Comparison of ENCODE assay signal across 8 cellular contexts in the genomic region with DNA sequence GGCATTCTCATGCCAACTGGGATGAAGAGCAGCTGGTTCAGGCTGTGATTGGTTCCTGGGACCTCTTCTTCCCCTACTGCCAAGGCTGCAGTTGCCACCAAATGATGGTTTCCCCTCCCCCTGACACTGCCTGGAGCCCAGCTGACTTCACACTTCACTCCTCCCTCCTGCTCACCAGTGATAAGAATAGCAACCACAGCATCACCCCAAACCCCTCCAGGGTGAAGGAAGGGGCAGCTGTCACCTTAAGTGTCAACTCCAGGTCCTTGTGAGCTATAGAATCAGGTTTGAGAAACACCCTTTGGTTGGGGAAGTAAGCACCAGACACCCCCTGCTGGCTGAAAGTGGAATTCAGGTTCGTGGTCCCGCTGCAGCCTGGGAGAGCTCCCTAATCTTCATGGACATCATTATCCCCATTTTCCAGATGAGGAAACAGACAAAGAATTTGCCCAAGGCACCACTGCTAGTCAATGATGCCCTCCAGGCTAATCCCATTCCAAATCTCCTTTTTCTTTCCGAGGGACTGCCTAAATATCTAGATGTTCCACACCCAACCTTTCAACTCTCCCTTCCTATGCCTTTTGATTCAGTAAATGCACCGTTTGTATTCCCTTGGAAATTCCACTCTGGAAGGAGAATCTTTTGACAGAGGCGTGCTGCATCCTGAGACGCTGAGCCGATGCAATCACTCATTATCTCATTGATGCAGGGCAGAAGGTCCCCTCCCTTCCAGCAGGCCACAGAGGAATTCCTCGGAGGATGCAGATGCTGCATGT. TPM values are rescaled to one million over a fixed set of nuclear protein-coding genes. Genes with fewer than 3 reads are reported as not detected.
A peak's percentile ranks its signal among the peaks of the same experiment; 100 is the strongest.
DNase-seq lines count a peak whose midpoint lies in the region; ATAC-seq and TF ChIP-seq lines count a peak whose summit lies in the region.

No MANE protein-coding gene starts in this region.

- DNase-seq in SIG-M5 treated with dmso at 0.1 percent for 504 hours (lab: John Stamatoyannopoulos, UW; ENCODE audit: unreplicated experiment) (peak; percentile 22), SIG-M5 (lab: John Stamatoyannopoulos, UW) (no peak), NCI-H345 (lab: John Stamatoyannopoulos, UW) (peak; percentile 72), fibroblast of mammary gland (ENCODE audit: low read depth) (peak; percentile 38), neural progenitor cell (ENCODE audit: low spot score) (peak; percentile 78), transverse colon (peak; percentile 34)
- peak; percentile 79 for DNase-seq in activated CD8-positive, alpha-beta memory T cell treated with anti-CD3 and anti-CD28 coated beads, Interleukin-2, amount 50 U/mL, for 48 hours

- TF ChIP-seq EP300 in transverse colon (IDR thresholded peaks at IDR 0.05; ENCODE audit: low read depth): no peak

- H3K27me3 Mint-ChIP-seq in neural progenitor cell (ENCODE audit: insufficient read depth, low read depth): peaks cover 15% of the 10 kb centered on the region

- H3K36me3 ChIP-seq in neural progenitor cell (no peaks in the 10 kb centered on the region), transverse colon (no peaks in the 10 kb centered on the region)

- ATAC-seq in HG02852 (IDR thresholded peaks at IDR 0.05; ENCODE audit: unreplicated experiment): no peak

- H3K4me2 ChIP-seq in neural progenitor cell: peak overlapping the region; percentile 42

- in situ Hi-C loops in transverse colon (cut with MboI; ENCODE audit: low pct_ligation_motif_present in 1 of 4, low pct_unique_long_range_greater_than_20kb in 1 of 4, low sequenced_read_pairs in 3 of 4): loop anchor here (25.0 kb wide), 1 partner anchor 526 kb away; no protein-coding TSS in a partner anchor

- no peaks in the 10 kb centered on the region for H3K9me3 Mint-ChIP-seq in neural progenitor cell

- H3K79me2 ChIP-seq in neural progenitor cell (ENCODE audit: low read depth): no peaks in the 10 kb centered on the region

- no peaks in the 10 kb centered on the region for H3K36me3 Mint-ChIP-seq in neural progenitor cell

- no peak for TF ChIP-seq POLR2A in transverse colon (IDR thresholded peaks at IDR 0.05)

- peak; percentile 79 for TF ChIP-seq CTCF in fibroblast of mammary gland (conservative IDR thresholded peaks at IDR 0.05; ENCODE audit: control insufficient read depth, insufficient read depth, low read depth, low read length)
- TF ChIP-seq CTCF in neural progenitor cell (IDR thresholded peaks at IDR 0.05): peak; percentile 75
- peak; percentile 50 to 74 (median 67) for TF ChIP-seq CTCF in transverse colon (IDR thresholded peaks at IDR 0.05)

- no peak overlapping the region for H3K9ac ChIP-seq in neural progenitor cell

- H3K4me3 ChIP-seq in fibroblast of mammary gland (ENCODE audit: control insufficient read depth, low read depth, low read length) (no peak overlapping the region), neural progenitor cell (no peak overlapping the region), transverse colon (no peak overlapping the region)

- peaks cover 5% of the 10 kb centered on the region for H3F3A ChIP-seq in neural progenitor cell (ENCODE audit: low read depth)

- intact Hi-C loops in transverse colon (cut with DNase I; ENCODE audit: low total_unique reads): no loop called here

- no peaks in the 10 kb centered on the region for H4K20me1 ChIP-seq in neural progenitor cell (ENCODE audit: low read depth)

- H3K27ac ChIP-seq in neural progenitor cell (no peak overlapping the region), transverse colon (no peak overlapping the region)

- peaks cover 5% of the 10 kb centered on the region for H3K4me1 Mint-ChIP-seq in neural progenitor cell

- no peak overlapping the region for H2AFZ ChIP-seq in neural progenitor cell (replicated peaks)

- H3K9me3 ChIP-seq in neural progenitor cell (ENCODE audit: low read depth): no peaks in the 10 kb centered on the region
- H3K9me3 ChIP-seq in transverse colon: no peaks in the 10 kb centered on the region

- peaks cover 7% of the 10 kb centered on the region for H3K4me1 ChIP-seq in neural progenitor cell
- no peaks in the 10 kb centered on the region for H3K4me1 ChIP-seq in transverse colon

- WGBS in transverse colon (ENCODE audit: low coverage in 1 of 2), 2 donors: 21 to 29% methylated on average over 2 to 8 of the region's 8 CpGs

- H3K27me3 ChIP-seq in neural progenitor cell (no peaks in the 10 kb centered on the region), transverse colon (peaks cover 4% of the 10 kb centered on the region)

- peak overlapping the region; percentile 43 for H3K4me3 Mint-ChIP-seq in neural progenitor cell

- peak overlapping the region; percentile 50 for H3K27ac Mint-ChIP-seq in neural progenitor cell

RNA-seq across cellular contexts. Expression of gene UQCRFS1, which starts 50.5 kb away (rescaled TPM):
- total RNA-seq in neural progenitor cell (ENCODE audit: low replicate concordance) (36.5 and 39.2 TPM in 2 replicates), transverse colon (10 to 100 TPM; 14.1 to 67.7 (median 35.3) TPM)
